Comparison of ENCODE assay signal across 20 cellular contexts in genomic region chr7:130699686-130700085, GRCh38. TPM values are rescaled to one million over a fixed set of nuclear protein-coding genes. Genes with fewer than 3 reads are reported as not detected.
DNase-seq lines count a peak whose midpoint lies in the region; ATAC-seq, FAIRE-seq and TF ChIP-seq lines count a peak whose summit lies in the region.
"Had no signal": no experiment of that assay in that cellular context is flagged by ENCODE, and none has a peak within 500 bp of the region (broad histone marks: within the 10 kb centered on the region; RNA-seq: fewer than 3 reads in every experiment).

No MANE protein-coding gene starts in this region.

- peaks cover 4% of the 10 kb centered on the region for H3K27me3 Mint-ChIP-seq in activated naive CD8-positive, alpha-beta T cell treated with anti-CD3 and anti-CD28 coated beads, Interleukin-2, amount 50 U/mL, for 24 hours
- peaks cover 8% of the 10 kb centered on the region for H3K27me3 Mint-ChIP-seq in activated naive CD8-positive, alpha-beta T cell treated with anti-CD3 and anti-CD28 coated beads for 36 hours

- in situ Hi-C loops in HAP-1 (cut with MboI; ENCODE audit: low sequenced_read_pairs) = no loop called here

- DNase-seq in activated naive CD8-positive, alpha-beta T cell treated with anti-CD3 and anti-CD28 coated beads, Interleukin-2, amount 50 U/mL, for 24 hours = no peak
- DNase-seq in activated naive CD8-positive, alpha-beta T cell treated with anti-CD3 and anti-CD28 coated beads for 36 hours = no peak
- DNase-seq in NB4 (ENCODE audit: low read depth) (peak; percentile 9), bronchial epithelial cell (ENCODE audit: low read depth) (peak; percentile 12), NCI-H510A (lab: John Stamatoyannopoulos, UW) (no peak), HAP-1 (ENCODE audit: low spot score in 2 of 2) (no peak)
- DNase-seq: 8988T; AML-193; C1 segment of cervical spinal cord; CD8-positive, alpha-beta T cell; NCI-H1105; NCI-H146; NCI-H2029; NCI-H345; NCI-H526; Right ventricle myocardium superior; SW 1271 had no signal

- ATAC-seq in activated naive CD8-positive, alpha-beta T cell treated with anti-CD3 and anti-CD28 coated beads, Interleukin-2, amount 50 U/mL, for 24 hours = peak; percentile 40
- ATAC-seq in HG03342 (IDR thresholded peaks at IDR 0.05; ENCODE audit: unreplicated experiment) = no peak
- ATAC-seq: CD8-positive, alpha-beta T cell had no signal

- no peak overlapping the region for H3K27ac Mint-ChIP-seq in activated naive CD8-positive, alpha-beta T cell treated with anti-CD3 and anti-CD28 coated beads, Interleukin-2, amount 50 U/mL, for 24 hours
- H3K27ac Mint-ChIP-seq in activated naive CD8-positive, alpha-beta T cell treated with anti-CD3 and anti-CD28 coated beads for 36 hours = no peak overlapping the region
- H3K27ac Mint-ChIP-seq: CD8-positive, alpha-beta T cell had no signal

- H3K36me3 ChIP-seq in bronchial epithelial cell (ENCODE audit: control insufficient read depth, insufficient read depth, low read length) = no peaks in the 10 kb centered on the region
- H3K36me3 ChIP-seq in HAP-1 (replicated peaks) = no peaks in the 10 kb centered on the region

- TF ChIP-seq CTCF in NB4 (IDR thresholded peaks at IDR 0.05; ENCODE audit: low read depth, low read length) = no peak
- no peak for TF ChIP-seq CTCF in bronchial epithelial cell (IDR thresholded peaks at IDR 0.05; ENCODE audit: insufficient read depth, low read length, severe bottlenecking)

- H3K4me3 ChIP-seq in NB4 (ENCODE audit: low read depth, low read length) (no peak overlapping the region), bronchial epithelial cell (ENCODE audit: low read depth, low read length) (no peak overlapping the region), HAP-1 (no peak overlapping the region)

- H3K9me3 Mint-ChIP-seq in activated naive CD8-positive, alpha-beta T cell treated with anti-CD3 and anti-CD28 coated beads, Interleukin-2, amount 50 U/mL, for 24 hours = no peaks in the 10 kb centered on the region
- no peaks in the 10 kb centered on the region for H3K9me3 Mint-ChIP-seq in activated naive CD8-positive, alpha-beta T cell treated with anti-CD3 and anti-CD28 coated beads for 36 hours
- H3K9me3 Mint-ChIP-seq: CD8-positive, alpha-beta T cell had no signal

- H3K4me3 Mint-ChIP-seq in activated naive CD8-positive, alpha-beta T cell treated with anti-CD3 and anti-CD28 coated beads, Interleukin-2, amount 50 U/mL, for 24 hours = no peak overlapping the region
- no peak overlapping the region for H3K4me3 Mint-ChIP-seq in activated naive CD8-positive, alpha-beta T cell treated with anti-CD3 and anti-CD28 coated beads for 36 hours
- H3K4me3 Mint-ChIP-seq: CD8-positive, alpha-beta T cell had no signal

- FAIRE-seq in bronchial epithelial cell (lab: Jason Lieb, UNC) = no peak
- FAIRE-seq: H1 had no signal

- H3K36me3 Mint-ChIP-seq in activated naive CD8-positive, alpha-beta T cell treated with anti-CD3 and anti-CD28 coated beads, Interleukin-2, amount 50 U/mL, for 24 hours (ENCODE audit: low read depth) = no peaks in the 10 kb centered on the region
- H3K36me3 Mint-ChIP-seq in activated naive CD8-positive, alpha-beta T cell treated with anti-CD3 and anti-CD28 coated beads for 36 hours = no peaks in the 10 kb centered on the region
- H3K36me3 Mint-ChIP-seq: CD8-positive, alpha-beta T cell had no signal

- no peaks in the 10 kb centered on the region for H3K4me1 ChIP-seq in HAP-1

- H3K27me3 ChIP-seq in bronchial epithelial cell (ENCODE audit: control insufficient read depth, insufficient read depth, low read length) = peaks cover 2% of the 10 kb centered on the region
- no peaks in the 10 kb centered on the region for H3K27me3 ChIP-seq in HAP-1 (ENCODE audit: low read depth)

- H3K9me3 ChIP-seq in HAP-1 = no peaks in the 10 kb centered on the region

- TF ChIP-seq POLR2A in NB4 (IDR thresholded peaks at IDR 0.05; ENCODE audit: extremely low read depth, insufficient read length) = no peak

- H3K4me1 Mint-ChIP-seq in activated naive CD8-positive, alpha-beta T cell treated with anti-CD3 and anti-CD28 coated beads, Interleukin-2, amount 50 U/mL, for 24 hours = no peaks in the 10 kb centered on the region
- H3K4me1 Mint-ChIP-seq in activated naive CD8-positive, alpha-beta T cell treated with anti-CD3 and anti-CD28 coated beads for 36 hours = no peaks in the 10 kb centered on the region

RNA-seq across cellular contexts. Expression of gene TSGA13, which starts 13.3 kb away (rescaled TPM):
- total RNA-seq in activated naive CD8-positive, alpha-beta T cell treated with anti-CD3 and anti-CD28 coated beads for 36 hours = not detected
- total RNA-seq in bronchial epithelial cell = not detected in 2 replicates
- total RNA-seq: CD8-positive, alpha-beta T cell; H1; LHCN-M2; Right ventricle myocardium superior had no signal

RNA-seq across cellular contexts. Expression of gene COPG2, which starts 31.1 kb away (rescaled TPM):
- 10 to 100 TPM; 23.0 TPM for total RNA-seq in activated naive CD8-positive, alpha-beta T cell treated with anti-CD3 and anti-CD28 coated beads for 36 hours
- 26.6 and 30.3 TPM in 2 replicates for total RNA-seq in bronchial epithelial cell

RNA-seq across cellular contexts. Expression of gene KLF14, which starts 34.3 kb away (rescaled TPM):
- total RNA-seq in activated naive CD8-positive, alpha-beta T cell treated with anti-CD3 and anti-CD28 coated beads for 36 hours = not detected
- total RNA-seq in bronchial epithelial cell = under 0.01 TPM in 1 of 2 replicates, not detected in the other
- total RNA-seq: CD8-positive, alpha-beta T cell; H1; LHCN-M2; Right ventricle myocardium superior had no signal

Comparison
In these comparisons a context has a peak if more than half of its experiments do, and no peak if none do; other contexts are left out.
1. DNase-seq: peak in NB4 (single experiment) and bronchial epithelial cell (single experiment); none in activated naive CD8-positive, alpha-beta T cell treated with anti-CD3 and anti-CD28 coated beads, Interleukin-2, amount 50 U/mL, for 24 hours (single experiment), activated naive CD8-positive, alpha-beta T cell treated with anti-CD3 and anti-CD28 coated beads for 36 hours (single experiment), NCI-H510A (single experiment) and HAP-1 (0 of 2).